In the genomic region with DNA sequence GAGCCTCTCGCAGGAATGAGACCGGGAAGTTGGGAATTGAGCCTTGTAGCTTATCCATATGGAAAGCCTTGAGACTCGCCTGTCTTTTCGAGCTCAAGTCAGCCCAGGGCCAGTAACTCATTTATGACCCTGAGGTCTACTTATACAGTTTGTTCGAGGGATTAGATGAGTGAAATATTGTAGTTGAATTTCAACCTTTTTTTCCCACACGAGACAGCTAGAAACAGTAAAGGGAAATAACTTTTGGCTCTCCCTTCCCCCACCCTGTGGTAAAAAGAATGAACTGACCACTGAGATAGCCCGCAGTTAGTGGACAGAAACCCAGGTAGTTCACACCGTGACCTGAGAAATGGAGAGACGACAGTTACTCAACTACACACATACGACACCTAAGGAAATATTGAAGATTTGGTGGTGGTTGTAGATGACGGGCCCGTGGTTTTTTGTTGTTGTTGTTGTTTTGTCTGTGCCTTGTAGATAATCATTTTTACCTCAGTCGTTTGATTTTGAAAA, we compare ENCODE assay signal across 2 cellular contexts.
TF ChIP-seq lines count a peak whose summit lies in the region.

No MANE protein-coding gene starts in this region.

TF ChIP-seq in SK-N-SH, 30 proteins besides CTCF, POLR2A, EP300 and RAD21:
- TF ChIP-seq GABPA (IDR thresholded peaks at IDR 0.05; ENCODE audit: low read depth), result no peak
- no peak for TF ChIP-seq MXI1 (IDR thresholded peaks at IDR 0.05; ENCODE audit: low read depth, low read length)
- TF ChIP-seq CHD2 (IDR thresholded peaks at IDR 0.05; ENCODE audit: low read length, partially characterized antibody), result peak; percentile 4
- TF ChIP-seq EZH2phosphoT487 (IDR thresholded peaks at IDR 0.05; ENCODE audit: borderline replicate concordance, low read depth), result no peak
- TF ChIP-seq ELF1 (IDR thresholded peaks at IDR 0.05), result no peak
- TF ChIP-seq, protein P1, sequence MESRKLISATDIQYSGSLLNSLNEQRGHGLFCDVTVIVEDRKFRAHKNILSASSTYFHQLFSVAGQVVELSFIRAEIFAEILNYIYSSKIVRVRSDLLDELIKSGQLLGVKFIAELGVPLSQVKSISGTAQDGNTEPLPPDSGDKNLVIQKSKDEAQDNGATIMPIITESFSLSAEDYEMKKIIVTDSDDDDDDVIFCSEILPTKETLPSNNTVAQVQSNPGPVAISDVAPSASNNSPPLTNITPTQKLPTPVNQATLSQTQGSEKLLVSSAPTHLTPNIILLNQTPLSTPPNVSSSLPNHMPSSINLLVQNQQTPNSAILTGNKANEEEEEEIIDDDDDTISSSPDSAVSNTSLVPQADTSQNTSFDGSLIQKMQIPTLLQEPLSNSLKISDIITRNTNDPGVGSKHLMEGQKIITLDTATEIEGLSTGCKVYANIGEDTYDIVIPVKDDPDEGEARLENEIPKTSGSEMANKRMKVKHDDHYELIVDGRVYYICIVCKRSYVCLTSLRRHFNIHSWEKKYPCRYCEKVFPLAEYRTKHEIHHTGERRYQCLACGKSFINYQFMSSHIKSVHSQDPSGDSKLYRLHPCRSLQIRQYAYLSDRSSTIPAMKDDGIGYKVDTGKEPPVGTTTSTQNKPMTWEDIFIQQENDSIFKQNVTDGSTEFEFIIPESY (IDR thresholded peaks at IDR 0.05; ENCODE audit: borderline replicate concordance, low read depth), result no peak
- TF ChIP-seq, protein P2, sequence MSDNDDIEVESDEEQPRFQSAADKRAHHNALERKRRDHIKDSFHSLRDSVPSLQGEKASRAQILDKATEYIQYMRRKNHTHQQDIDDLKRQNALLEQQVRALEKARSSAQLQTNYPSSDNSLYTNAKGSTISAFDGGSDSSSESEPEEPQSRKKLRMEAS (IDR thresholded peaks at IDR 0.05; ENCODE audit: low read depth), result no peak
- no peak for TF ChIP-seq POLR2AphosphoS5 (IDR thresholded peaks at IDR 0.05; ENCODE audit: low read depth, low read length)

TF ChIP-seq in endothelial cell of umbilical vein, 7 proteins besides CTCF, POLR2A, EP300 and RAD21:
- no peak for TF ChIP-seq JUN (IDR thresholded peaks at IDR 0.05; ENCODE audit: borderline replicate concordance, insufficient read depth, insufficient read length, low read depth)
- no peak for TF ChIP-seq POLR2AphosphoS5 (IDR thresholded peaks at IDR 0.05; ENCODE audit: insufficient read depth, low read depth, low read length)
- TF ChIP-seq MYC (IDR thresholded peaks at IDR 0.05; ENCODE audit: low read depth, low read length), result no peak
- TF ChIP-seq, protein P2 (IDR thresholded peaks at IDR 0.05; ENCODE audit: insufficient read depth, insufficient read length), result no peak
- no peak for TF ChIP-seq GATA2 (IDR thresholded peaks at IDR 0.05; ENCODE audit: insufficient read depth, insufficient read length, low read depth, low read length)
- TF ChIP-seq FOS (IDR thresholded peaks at IDR 0.05; ENCODE audit: borderline replicate concordance, insufficient read depth, low read length), result no peak
- TF ChIP-seq EZH2 (IDR thresholded peaks at IDR 0.05; ENCODE audit: borderline replicate concordance, low read depth, low read length, severe bottlenecking), result no peak
